Comparison of ENCODE assay signal across 8 cellular contexts in genomic region chr2:12057436-12058166, GRCh38.
DNase-seq lines count a peak whose midpoint lies in the region; ATAC-seq and TF ChIP-seq lines count a peak whose summit lies in the region.

No MANE protein-coding gene starts in this region.

- H3K27ac Mint-ChIP-seq in T-helper 17 cell (no peak overlapping the region), immature natural killer cell (peak overlapping the region; percentile 62 to 91 (median 76))

- H3K4me3 Mint-ChIP-seq in T-helper 17 cell (no peak overlapping the region), immature natural killer cell (peak overlapping the region; percentile 59 to 97 (median 81))

- peak; percentile 21 to 31 for DNase-seq in heart right ventricle
- no peak for DNase-seq in right atrium auricular region (ENCODE audit: low spot score)
- no peak for DNase-seq in T-helper 17 cell
- peak; percentile 85 to 86 (median 86) for DNase-seq in immature natural killer cell
- DNase-seq in NCI-H2171 (lab: John Stamatoyannopoulos, UW) = no peak
- no peak for DNase-seq in dorsolateral prefrontal cortex
- no peak for DNase-seq in nucleus accumbens (lab: John Stamatoyannopoulos, UW)

- no peak for TF ChIP-seq CTCF in heart right ventricle (IDR thresholded peaks at IDR 0.05)
- no peak for TF ChIP-seq CTCF in right atrium auricular region (IDR thresholded peaks at IDR 0.05)
- no peak for TF ChIP-seq CTCF in dorsolateral prefrontal cortex (IDR thresholded peaks at IDR 0.05 in 54 of 56, conservative IDR thresholded peaks at IDR 0.05 in 2 of 56; ENCODE audit: low read depth in 1 of 56, partially characterized antibody in 56 of 56)

- H3K4me1 Mint-ChIP-seq in T-helper 17 cell (peaks cover 17% of the 10 kb centered on the region), immature natural killer cell (peaks cover 96 to 97% of the 10 kb centered on the region in 2 donors)

- ATAC-seq in heart right ventricle (peak; percentile 35 to 84 (median 68)), HG03108 (IDR thresholded peaks at IDR 0.05; ENCODE audit: unreplicated experiment) (peak; percentile 92), T-helper 17 cell (peak; percentile 57)

- WGBS in heart right ventricle, 2 donors = 63 to 73% methylated on average over 12 of the region's 12 CpGs

- H3K27ac ChIP-seq in heart right ventricle (peak overlapping the region in 2 of 10 donors; percentile 31 to 34), right atrium auricular region (no peak overlapping the region), dorsolateral prefrontal cortex (no peak overlapping the region)

- H3K4me3 ChIP-seq in heart right ventricle (no peak overlapping the region), right atrium auricular region (no peak overlapping the region), dorsolateral prefrontal cortex (no peak overlapping the region)

- peaks cover 17% of the 10 kb centered on the region for H3K27me3 Mint-ChIP-seq in T-helper 17 cell
- peaks cover 14 to 28% (median 14%) of the 10 kb centered on the region in 3 donors for H3K27me3 Mint-ChIP-seq in immature natural killer cell (ENCODE audit: low read depth in 3 of 3)

- intact Hi-C loops in heart right ventricle (cut with DNase I) = no loop called here
- intact Hi-C loops in dorsolateral prefrontal cortex (cut with DNase I) = no loop called here

- H3K36me3 Mint-ChIP-seq in T-helper 17 cell (ENCODE audit: low read depth) (peaks cover 7% of the 10 kb centered on the region), immature natural killer cell (peaks cover 0 to 39% (median 16%) of the 10 kb centered on the region in 3 donors)

- H3K27me3 ChIP-seq in heart right ventricle (peaks cover 0 to 8% (median 0%) of the 10 kb centered on the region in 7 donors), right atrium auricular region (no peaks in the 10 kb centered on the region), dorsolateral prefrontal cortex (peaks cover 0 to 10% (median 0%) of the 10 kb centered on the region in 45 donors)

- H3K9me3 ChIP-seq in heart right ventricle = peaks cover 0 to 3% (median 0%) of the 10 kb centered on the region in 11 donors
- no peaks in the 10 kb centered on the region for H3K9me3 ChIP-seq in right atrium auricular region
- H3K9me3 ChIP-seq in T-helper 17 cell (ENCODE audit: control insufficient read depth, low read length, poor library complexity, severe bottlenecking) = no peaks in the 10 kb centered on the region

- peaks cover 0 to 13% (median 3%) of the 10 kb centered on the region in 6 donors for H3K9me3 Mint-ChIP-seq in immature natural killer cell

- H3K4me1 ChIP-seq in heart right ventricle (peaks cover 0 to 16% (median 0%) of the 10 kb centered on the region in 9 donors), right atrium auricular region (no peaks in the 10 kb centered on the region)

- H3K36me3 ChIP-seq in heart right ventricle = no peaks in the 10 kb centered on the region
- no peaks in the 10 kb centered on the region for H3K36me3 ChIP-seq in right atrium auricular region

Comparison
In these comparisons a context has a peak if more than half of its experiments do, and no peak if none do; other contexts are left out.
1. DNase-seq: peak in heart right ventricle (2 of 2) and immature natural killer cell (3 of 3); none in right atrium auricular region (single experiment), T-helper 17 cell (0 of 3), NCI-H2171 (single experiment), dorsolateral prefrontal cortex (0 of 10) and nucleus accumbens (0 of 56).
2. Peak in every context shown above with its lines, with median percentiles within 50 percentile points of each other: ATAC-seq.